8 cellular contexts compared by ENCODE assay signal in genomic region chr5:176611435-176611834, GRCh38. TPM values are rescaled to one million over a fixed set of nuclear protein-coding genes. Genes with fewer than 3 reads are reported as not detected.
DNase-seq lines count a peak whose midpoint lies in the region; ATAC-seq and TF ChIP-seq lines count a peak whose summit lies in the region.

No MANE protein-coding gene starts in this region.

- ATAC-seq in GM19452 (IDR thresholded peaks at IDR 0.05; ENCODE audit: unreplicated experiment) (no peak), GM21423 (IDR thresholded peaks at IDR 0.05; ENCODE audit: unreplicated experiment) (no peak)

- peaks cover 31% of the 10 kb centered on the region for H3K4me1 Mint-ChIP-seq in neural crest cell

- peak; percentile 82 for DNase-seq in AG10803 (ENCODE audit: low read depth)
- DNase-seq in HuH-7.5 (ENCODE audit: low spot score) = peak; percentile 84
- peak; percentile 68 for DNase-seq in activated CD4-positive, alpha-beta T cell treated with anti-CD3 and anti-CD28 coated beads for 48 hours
- peak; percentile 88 for DNase-seq in epithelial cell of esophagus (ENCODE audit: low read depth)
- DNase-seq in neural crest cell (ENCODE audit: low read depth, low spot score) = peak; percentile 76
- no peak for DNase-seq in DMS114 treated with DMSO at 0.1 percent for 48 hours (lab: John Stamatoyannopoulos, UW; ENCODE audit: unreplicated experiment)

- H3K27me3 Mint-ChIP-seq in neural crest cell (ENCODE audit: low read depth) = peaks cover 49% of the 10 kb centered on the region

- peak overlapping the region; percentile 18 for H3K4me3 Mint-ChIP-seq in neural crest cell

- no peak for TF ChIP-seq CTCF in AG10803 (conservative IDR thresholded peaks at IDR 0.05; ENCODE audit: low read length)
- TF ChIP-seq CTCF in epithelial cell of esophagus (IDR thresholded peaks at IDR 0.05; ENCODE audit: insufficient read depth, low read depth, low read length, missing control alignments) = no peak
- no peak for TF ChIP-seq CTCF in neural crest cell (conservative IDR thresholded peaks at IDR 0.05)

- H3K9me3 Mint-ChIP-seq in neural crest cell = no peaks in the 10 kb centered on the region

- H3K4me3 ChIP-seq in AG10803 (ENCODE audit: low read length) = no peak overlapping the region
- H3K4me3 ChIP-seq in epithelial cell of esophagus (ENCODE audit: low read length) = no peak overlapping the region

- no peaks in the 10 kb centered on the region for H3K36me3 Mint-ChIP-seq in neural crest cell (ENCODE audit: low read depth)

- H3K27ac Mint-ChIP-seq in neural crest cell (ENCODE audit: unreplicated experiment) = no peak overlapping the region

RNA-seq across cellular contexts. Expression of gene GPRIN1, which starts 1.5 kb away (rescaled TPM):
- 35.9 and 39.0 TPM in 2 replicates for total RNA-seq in neural crest cell

RNA-seq across cellular contexts. Expression of gene SNCB, which starts 18.9 kb away (rescaled TPM):
- 0.40 and 0.96 TPM in 2 replicates for total RNA-seq in neural crest cell

RNA-seq across cellular contexts. Expression of gene EIF4E1B, which starts 19.0 kb away (rescaled TPM):
- not detected in 2 replicates for total RNA-seq in neural crest cell

RNA-seq across cellular contexts. Expression of gene TSPAN17, which starts 35.8 kb away (rescaled TPM):
- total RNA-seq in neural crest cell = 38.8 and 40.9 TPM in 2 replicates
